Comparison of ENCODE assay signal across 19 cellular contexts in the genomic region with DNA sequence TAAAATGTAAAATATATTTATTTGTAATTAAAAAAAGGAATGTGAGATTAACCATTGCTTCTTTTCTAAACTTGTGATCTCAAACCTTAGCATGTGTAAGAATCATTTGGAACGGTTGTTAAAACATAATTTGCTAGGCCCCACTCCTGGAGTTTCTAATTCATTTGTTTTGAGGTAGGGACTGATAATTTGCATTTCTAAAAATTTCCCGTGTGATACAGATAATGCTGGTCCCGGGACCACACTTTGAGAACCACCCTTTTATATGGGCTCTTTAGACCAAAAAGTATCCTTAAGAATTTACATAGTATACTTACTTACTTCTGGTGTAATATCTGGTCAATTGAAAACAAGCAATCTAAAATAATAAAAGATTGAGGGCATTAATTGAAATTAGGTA. TPM values are rescaled to one million over a fixed set of nuclear protein-coding genes. Genes with fewer than 3 reads are reported as not detected.
DNase-seq lines count a peak whose midpoint lies in the region; ATAC-seq and TF ChIP-seq lines count a peak whose summit lies in the region.
"Had no signal": no experiment of that assay in that cellular context is flagged by ENCODE, and none has a peak within 500 bp of the region (broad histone marks: within the 10 kb centered on the region; RNA-seq: fewer than 3 reads in every experiment).

No MANE protein-coding gene starts in this region.

- no peaks in the 10 kb centered on the region for H3K9me3 Mint-ChIP-seq in Caco-2 (ENCODE audit: unreplicated experiment)

- intact Hi-C loops in Caco-2 (cut with micrococcal nuclease; ENCODE audit: unreplicated experiment) (no loop called here), Right ventricle myocardium inferior (cut with DNase I) (no loop called here)

- peaks cover 6% of the 10 kb centered on the region for H3K4me1 Mint-ChIP-seq in Caco-2 (ENCODE audit: low read depth, unreplicated experiment)
- H3K4me1 Mint-ChIP-seq: CD14-positive monocyte; CD4-positive, alpha-beta memory T cell; CD4-positive, CD25-positive, alpha-beta regulatory T cell; CD8-positive, alpha-beta memory T cell had no signal

- no peak for TF ChIP-seq CTCF in Caco-2 (IDR thresholded peaks at IDR 0.05; ENCODE audit: insufficient read depth in 1 of 2, low read depth in 1 of 2, low read length in 1 of 2, severe bottlenecking in 1 of 2, unreplicated experiment in 1 of 2)

- no peaks in the 10 kb centered on the region for H3K36me3 Mint-ChIP-seq in Caco-2 (ENCODE audit: insufficient read depth, unreplicated experiment)
- H3K36me3 Mint-ChIP-seq: CD14-positive monocyte; CD4-positive, alpha-beta memory T cell; CD4-positive, CD25-positive, alpha-beta regulatory T cell; CD8-positive, alpha-beta memory T cell had no signal

- POLR2A ChIA-PET in Caco-2 (lab: Charles Lee) = no interaction called here

- H3K27me3 ChIP-seq in Caco-2 (replicated peaks; ENCODE audit: control insufficient read depth, insufficient read depth, low read length) = no peaks in the 10 kb centered on the region
- H3K27me3 ChIP-seq: BE2C, BLaER1 had no signal

- ATAC-seq in GM19025 (IDR thresholded peaks at IDR 0.05; ENCODE audit: low read depth, unreplicated experiment) = peak; percentile 45
- peak; percentile 59 for ATAC-seq in HG03432 (IDR thresholded peaks at IDR 0.05; ENCODE audit: unreplicated experiment)
- no peak for ATAC-seq in Right ventricle myocardium inferior
- ATAC-seq: GM12878 had no signal

- DNase-seq in Caco-2 (no peak), SIG-M5 (lab: John Stamatoyannopoulos, UW) (no peak), Right ventricle myocardium inferior (ENCODE audit: missing footprints) (no peak)
- DNase-seq: 8988T; ACHN; BE2C; C1 segment of cervical spinal cord; Calu3; CD4-positive, alpha-beta memory T cell; CD4-positive, CD25-positive, alpha-beta regulatory T cell; CD8-positive, alpha-beta memory T cell; COR-L47; DMS79 treated with DMSO at 0.1 percent for 48 hours had no signal

- H3K27me3 Mint-ChIP-seq in Caco-2 (ENCODE audit: insufficient read depth, unreplicated experiment) = no peaks in the 10 kb centered on the region
- H3K27me3 Mint-ChIP-seq: CD4-positive, alpha-beta memory T cell; CD4-positive, CD25-positive, alpha-beta regulatory T cell; CD8-positive, alpha-beta memory T cell had no signal

- BruUV-seq in Caco-2 (replicated peaks; lab: Mats Ljungman, UMichigan) = no TSS peak

- H3K9me3 ChIP-seq in Caco-2 = no peaks in the 10 kb centered on the region
- H3K9me3 ChIP-seq: BE2C, BLaER1 had no signal

- CTCF ChIA-PET in Caco-2 (lab: Charles Lee) = no interaction called here

- H3K4me3 Mint-ChIP-seq in Caco-2 (ENCODE audit: unreplicated experiment) = no peak overlapping the region
- H3K4me3 Mint-ChIP-seq: CD14-positive monocyte; CD4-positive, alpha-beta memory T cell; CD4-positive, CD25-positive, alpha-beta regulatory T cell; CD8-positive, alpha-beta memory T cell had no signal

- no peaks in the 10 kb centered on the region for H3K4me1 ChIP-seq in Caco-2
- H3K4me1 ChIP-seq: BE2C, BLaER1 had no signal

- H3K4me3 ChIP-seq in Caco-2 (ENCODE audit: low read depth, low read length) = no peak overlapping the region
- H3K4me3 ChIP-seq: BLaER1, GM12878 had no signal

- H3K27ac Mint-ChIP-seq in Caco-2 (ENCODE audit: unreplicated experiment) = no peak overlapping the region
- H3K27ac Mint-ChIP-seq: CD14-positive monocyte; CD4-positive, alpha-beta memory T cell; CD4-positive, CD25-positive, alpha-beta regulatory T cell; CD8-positive, alpha-beta memory T cell had no signal

- H3K36me3 ChIP-seq in Caco-2 (ENCODE audit: control insufficient read depth, insufficient read depth, low read length) = no peaks in the 10 kb centered on the region
- H3K36me3 ChIP-seq: BE2C, BLaER1 had no signal

RNA-seq across cellular contexts. Expression of gene SYT10, which starts 10.9 kb away (rescaled TPM):
- total RNA-seq in Caco-2 (2022) (not detected in 2 replicates), Right ventricle myocardium inferior (not detected)
- total RNA-seq: A673; CD4-positive, alpha-beta memory T cell; CD4-positive, CD25-positive, alpha-beta regulatory T cell; CD8-positive, alpha-beta memory T cell had no signal
